ENCODE assay signal across 8 cellular contexts in genomic region chr2:46914578-46915230, GRCh38. TPM values are rescaled to one million over a fixed set of nuclear protein-coding genes. Genes with fewer than 3 reads are reported as not detected.
DNase-seq lines count a peak whose midpoint lies in the region; ATAC-seq and TF ChIP-seq lines count a peak whose summit lies in the region.

No MANE protein-coding gene starts in this region.

- H3K36me3 Mint-ChIP-seq in activated CD8-positive, alpha-beta memory T cell treated with anti-CD3 and anti-CD28 coated beads, Interleukin-2, amount 10 ng/mL, durations not matched to agents 7 days and 5 days: peaks cover 4% of the 10 kb centered on the region

- no peaks in the 10 kb centered on the region for H3K27me3 ChIP-seq in adrenal gland
- H3K27me3 ChIP-seq in tibial nerve: no peaks in the 10 kb centered on the region

- CTCF ChIA-PET in activated CD8-positive, alpha-beta memory T cell treated with anti-CD3 and anti-CD28 coated beads, Interleukin-2, amount 10 ng/mL, durations not matched to agents 7 days and 5 days (lab: Charles Lee): no interaction called here

- peak overlapping the region; percentile 92 for H3K4me3 Mint-ChIP-seq in activated CD8-positive, alpha-beta memory T cell treated with anti-CD3 and anti-CD28 coated beads, Interleukin-2, amount 10 ng/mL, durations not matched to agents 7 days and 5 days

- H3K4me1 Mint-ChIP-seq in activated CD8-positive, alpha-beta memory T cell treated with anti-CD3 and anti-CD28 coated beads, Interleukin-2, amount 10 ng/mL, durations not matched to agents 7 days and 5 days: peaks cover 49% of the 10 kb centered on the region

- DNase-seq in activated CD8-positive, alpha-beta memory T cell treated with anti-CD3 and anti-CD28 coated beads, Interleukin-2, amount 10 ng/mL, durations not matched to agents 7 days and 5 days: no peak
- DNase-seq in activated CD8-positive, alpha-beta memory T cell treated with anti-CD3 and anti-CD28 coated beads, Interleukin-2, amount 50 U/mL, for 4 hours: no peak
- DNase-seq in adrenal gland: no peak
- peak; percentile 6 for DNase-seq in kidney tubule cell (ENCODE audit: low spot score)
- DNase-seq in tibial nerve (ENCODE audit: low spot score in 2 of 2): no peak
- DNase-seq in activated CD8-positive, alpha-beta memory T cell treated with anti-CD3 and anti-CD28 coated beads for 24 hours: no peak
- no peak for DNase-seq in activated CD8-positive, alpha-beta memory T cell treated with anti-CD3 and anti-CD28 coated beads, Interleukin-2, amount 50 U/mL, for 48 hours

- peak overlapping the region; percentile 72 for H3K27ac Mint-ChIP-seq in activated CD8-positive, alpha-beta memory T cell treated with anti-CD3 and anti-CD28 coated beads, Interleukin-2, amount 10 ng/mL, durations not matched to agents 7 days and 5 days

- TF ChIP-seq CTCF in adrenal gland (IDR thresholded peaks at IDR 0.05) (no peak), tibial nerve (IDR thresholded peaks at IDR 0.05) (no peak)

- no peaks in the 10 kb centered on the region for H3K9me3 Mint-ChIP-seq in activated CD8-positive, alpha-beta memory T cell treated with anti-CD3 and anti-CD28 coated beads, Interleukin-2, amount 10 ng/mL, durations not matched to agents 7 days and 5 days (ENCODE audit: low read depth)

- TF ChIP-seq POLR2A in adrenal gland (IDR thresholded peaks at IDR 0.05): no peak
- no peak for TF ChIP-seq POLR2A in tibial nerve (IDR thresholded peaks at IDR 0.05)

- H3K4me1 ChIP-seq in adrenal gland (replicated peaks in 1 of 2): peaks cover 38 to 63% of the 10 kb centered on the region in 2 donors
- H3K4me1 ChIP-seq in tibial nerve: peaks cover 0 to 43% (median 12%) of the 10 kb centered on the region in 4 donors

- H3K27me3 Mint-ChIP-seq in activated CD8-positive, alpha-beta memory T cell treated with anti-CD3 and anti-CD28 coated beads, Interleukin-2, amount 10 ng/mL, durations not matched to agents 7 days and 5 days: no peaks in the 10 kb centered on the region

- 20 to 31% (median 23%) methylated on average over 11 of the region's 11 CpGs for WGBS in adrenal gland, 4 donors
- WGBS in tibial nerve, 2 donors: 33 to 34% methylated on average over 11 of the region's 11 CpGs

- H3K36me3 ChIP-seq in adrenal gland (replicated peaks in 1 of 2): peaks cover 0 to 18% of the 10 kb centered on the region in 2 donors
- H3K36me3 ChIP-seq in tibial nerve: peaks cover 0 to 29% (median 0%) of the 10 kb centered on the region in 3 donors

- ATAC-seq in activated CD8-positive, alpha-beta memory T cell treated with anti-CD3 and anti-CD28 coated beads, Interleukin-2, amount 10 ng/mL, durations not matched to agents 7 days and 5 days: no peak
- ATAC-seq in GM21423 (IDR thresholded peaks at IDR 0.05; ENCODE audit: unreplicated experiment): no peak

- intact Hi-C loops in adrenal gland (cut with DNase I): loop anchor here in 1 of 2 donors (10.0 kb wide), 1 partner anchor 60 kb away; no protein-coding TSS in a partner anchor

- H3K4me3 ChIP-seq in adrenal gland (peak overlapping the region; percentile 63 to 91 (median 88)), tibial nerve (peak overlapping the region; percentile 65 to 99 (median 81))

- H3K27ac ChIP-seq in adrenal gland: peak overlapping the region; percentile 89 to 99 (median 98)
- peak overlapping the region; percentile 83 to 99 (median 95) for H3K27ac ChIP-seq in tibial nerve

- TF ChIP-seq EP300 in tibial nerve (IDR thresholded peaks at IDR 0.05): no peak

- H3K9me3 ChIP-seq in adrenal gland (replicated peaks in 1 of 3) (no peaks in the 10 kb centered on the region), tibial nerve (no peaks in the 10 kb centered on the region)

RNA-seq across cellular contexts. Expression of gene MCFD2, which starts 0.9 kb away (rescaled TPM):
- 10 to 100 TPM; 30.5 to 35.8 TPM for total RNA-seq in activated CD8-positive, alpha-beta memory T cell treated with anti-CD3 and anti-CD28 coated beads, Interleukin-2, amount 10 ng/mL, durations not matched to agents 7 days and 5 days
- 100 to 1,000 TPM; 189 to 695 (median 304) TPM for total RNA-seq in adrenal gland
- 100 to 1,000 TPM in 1 of 3 donors, 10 to 100 TPM in 2; 29.6 to 515 (median 30.7) TPM for polyA plus RNA-seq in adrenal gland
- total RNA-seq in tibial nerve: 100 to 1,000 TPM in 1 of 4 donors, 10 to 100 TPM in 3; 49.2 to 111 (median 56.0) TPM

RNA-seq across cellular contexts. Expression of gene TTC7A, which starts 26.3 kb away (rescaled TPM):
- 10 to 100 TPM; 67.5 to 79.0 TPM for total RNA-seq in activated CD8-positive, alpha-beta memory T cell treated with anti-CD3 and anti-CD28 coated beads, Interleukin-2, amount 10 ng/mL, durations not matched to agents 7 days and 5 days
- 10 to 100 TPM; 30.6 to 87.4 (median 57.8) TPM for total RNA-seq in adrenal gland
- polyA plus RNA-seq in adrenal gland: 10 to 100 TPM; 24.6 to 59.4 (median 31.9) TPM
- total RNA-seq in tibial nerve: 10 to 100 TPM; 37.4 to 59.8 (median 51.7) TPM
